Comparison of ENCODE assay signal across 28 cellular contexts in genomic region chr2:120461092-120461491, GRCh38.
"Had no signal": no experiment of that assay in that cellular context is flagged by ENCODE, and none has a peak within 500 bp of the region (broad histone marks: within the 10 kb centered on the region; RNA-seq: fewer than 3 reads in every experiment).

No MANE protein-coding gene starts in this region.

- DNase-seq: activated CD4-positive, alpha-beta memory T cell treated with anti-CD3 and anti-CD28 coated beads for 36 hours; activated CD4-positive, alpha-beta T cell treated with anti-CD3 and anti-CD28 coated beads for 36 hours; activated CD4-positive, alpha-beta T cell treated with anti-CD3 and anti-CD28 coated beads, Interleukin-2, amount 10 ng/mL, durations not matched to agents 24 days and 14 days; activated CD4-positive, CD25-positive, alpha-beta regulatory T cell; activated CD4-positive, CD25-positive, alpha-beta regulatory T cell treated with anti-CD3 and anti-CD28 coated beads, Interleukin-2, amount 50 U/mL, for 72 hours; activated CD8-positive, alpha-beta memory T cell treated with anti-CD3 and anti-CD28 coated beads, Interleukin-2, amount 10 ng/mL, durations not matched to agents 7 days and 5 days; activated CD8-positive, alpha-beta memory T cell treated with anti-CD3 and anti-CD28 coated beads, Interleukin-2, amount 50 U/mL, for 4 hours; activated CD8-positive, alpha-beta T cell treated with anti-CD3 and anti-CD28 coated beads, Interleukin-2, amount 10 ng/mL, durations not matched to agents 7 days and 5 days; activated effector memory CD4-positive, alpha-beta T cell treated with anti-CD3 and anti-CD28 coated beads, Interleukin-2, amount 50 U/mL, for 16 hours; activated naive CD4-positive, alpha-beta T cell treated with anti-CD3 and anti-CD28 coated beads for 36 hours; activated naive CD8-positive, alpha-beta T cell treated with anti-CD3 and anti-CD28 coated beads, Interleukin-2, amount 10 ng/mL, durations not matched to agents 7 days and 5 days; activated T-cell treated with anti-CD3 and anti-CD28 coated beads, Interleukin-2, amount 50 U/mL, for 1 hour; activated T-cell treated with anti-CD3 and anti-CD28 coated beads, Interleukin-2, amount 50 U/mL, for 48 hours; caudate nucleus; colonic mucosa; effector CD8-positive, alpha-beta T cell; esophagus squamous epithelium; foreskin melanocyte; head of caudate nucleus; T-helper 1 cell; T-helper 17 cell; T1000 had no signal

- H3K36me3 ChIP-seq: colonic mucosa, esophagus squamous epithelium, gastroesophageal sphincter had no signal

- H3K27ac Mint-ChIP-seq: activated CD4-positive, alpha-beta memory T cell treated with anti-CD3 and anti-CD28 coated beads for 36 hours; activated CD4-positive, alpha-beta T cell treated with anti-CD3 and anti-CD28 coated beads for 36 hours; activated CD4-positive, alpha-beta T cell treated with anti-CD3 and anti-CD28 coated beads, Interleukin-2, amount 10 ng/mL, durations not matched to agents 24 days and 14 days; activated CD8-positive, alpha-beta memory T cell treated with anti-CD3 and anti-CD28 coated beads, Interleukin-2, amount 10 ng/mL, durations not matched to agents 7 days and 5 days; activated CD8-positive, alpha-beta T cell treated with anti-CD3 and anti-CD28 coated beads, Interleukin-2, amount 10 ng/mL, durations not matched to agents 7 days and 5 days; activated naive CD4-positive, alpha-beta T cell treated with anti-CD3 and anti-CD28 coated beads for 36 hours; activated naive CD4-positive, alpha-beta T cell treated with anti-CD3 and anti-CD28 coated beads, Interleukin-2, amount 50 U/mL, for 24 hours; activated naive CD8-positive, alpha-beta T cell treated with anti-CD3 and anti-CD28 coated beads, Interleukin-2, amount 10 ng/mL, durations not matched to agents 7 days and 5 days; activated T-helper 1 cell treated with anti-CD3 and anti-CD28 coated beads, Interleukin-12 subunit alpha, Interleukin-12 subunit beta, Interleukin-2, Interleukin-4 antibody, amounts not matched to agents 30 ng/mL and 10 ng/mL and 1 ng/mL, durations not matched to agents 14 hours and 24 hours and 36 hours; activated T-helper 2 cell treated with anti-CD3 and anti-CD28 coated beads, Interferon-gamma antibody, Interleukin-2, Interleukin-4, amounts not matched to agents 10 μg/mL and 5 μg/mL and 100 μg/mL, durations not matched to agents 14 hours and 24 hours and 36 hours; T-helper 17 cell; T-helper 2 cell treated with Interferon-gamma antibody and Interleukin-4, amounts not matched to agents 5 μg/mL and 100 μg/mL, for 36 hours had no signal

- H3K4me1 ChIP-seq: colonic mucosa had no signal

- H3K4me1 Mint-ChIP-seq: activated CD4-positive, alpha-beta T cell treated with anti-CD3 and anti-CD28 coated beads for 36 hours; activated CD4-positive, alpha-beta T cell treated with anti-CD3 and anti-CD28 coated beads, Interleukin-2, amount 10 ng/mL, durations not matched to agents 24 days and 14 days; activated CD8-positive, alpha-beta memory T cell treated with anti-CD3 and anti-CD28 coated beads, Interleukin-2, amount 10 ng/mL, durations not matched to agents 7 days and 5 days; activated naive CD4-positive, alpha-beta T cell treated with anti-CD3 and anti-CD28 coated beads, Interleukin-2, amount 50 U/mL, for 24 hours; activated naive CD8-positive, alpha-beta T cell treated with anti-CD3 and anti-CD28 coated beads, Interleukin-2, amount 10 ng/mL, durations not matched to agents 7 days and 5 days; T-helper 17 cell had no signal

- H3K27me3 Mint-ChIP-seq: activated CD4-positive, alpha-beta T cell treated with anti-CD3 and anti-CD28 coated beads for 36 hours had no signal

- H3K9me3 ChIP-seq: colonic mucosa had no signal

- H3K27ac ChIP-seq: colonic mucosa, epithelial cell of prostate, esophagus squamous epithelium, gastroesophageal sphincter had no signal

- ATAC-seq: activated CD4-positive, alpha-beta T cell treated with anti-CD3 and anti-CD28 coated beads for 36 hours; activated CD8-positive, alpha-beta memory T cell treated with anti-CD3 and anti-CD28 coated beads, Interleukin-2, amount 10 ng/mL, durations not matched to agents 7 days and 5 days; activated CD8-positive, alpha-beta T cell treated with anti-CD3 and anti-CD28 coated beads, Interleukin-2, amount 10 ng/mL, durations not matched to agents 7 days and 5 days; gastroesophageal sphincter; T-helper 17 cell had no signal

- H3K4me3 ChIP-seq: colonic mucosa, esophagus squamous epithelium, gastroesophageal sphincter had no signal

- H3K4me3 Mint-ChIP-seq: activated CD4-positive, alpha-beta memory T cell treated with anti-CD3 and anti-CD28 coated beads for 36 hours; activated CD4-positive, alpha-beta T cell treated with anti-CD3 and anti-CD28 coated beads for 36 hours; activated CD4-positive, alpha-beta T cell treated with anti-CD3 and anti-CD28 coated beads, Interleukin-2, amount 10 ng/mL, durations not matched to agents 24 days and 14 days; activated CD8-positive, alpha-beta memory T cell treated with anti-CD3 and anti-CD28 coated beads, Interleukin-2, amount 10 ng/mL, durations not matched to agents 7 days and 5 days; activated CD8-positive, alpha-beta T cell treated with anti-CD3 and anti-CD28 coated beads, Interleukin-2, amount 10 ng/mL, durations not matched to agents 7 days and 5 days; activated naive CD4-positive, alpha-beta T cell treated with anti-CD3 and anti-CD28 coated beads for 36 hours; activated naive CD4-positive, alpha-beta T cell treated with anti-CD3 and anti-CD28 coated beads, Interleukin-2, amount 50 U/mL, for 24 hours; activated naive CD8-positive, alpha-beta T cell treated with anti-CD3 and anti-CD28 coated beads, Interleukin-2, amount 10 ng/mL, durations not matched to agents 7 days and 5 days; activated T-helper 1 cell treated with anti-CD3 and anti-CD28 coated beads, Interleukin-12 subunit alpha, Interleukin-12 subunit beta, Interleukin-2, Interleukin-4 antibody, amounts not matched to agents 30 ng/mL and 10 ng/mL and 1 ng/mL, durations not matched to agents 14 hours and 24 hours and 36 hours; T-helper 17 cell; T-helper 2 cell treated with Interferon-gamma antibody and Interleukin-4, amounts not matched to agents 5 μg/mL and 100 μg/mL, for 36 hours had no signal

- H3K27me3 ChIP-seq: colonic mucosa had no signal

- H3K36me3 Mint-ChIP-seq: activated CD4-positive, alpha-beta memory T cell treated with anti-CD3 and anti-CD28 coated beads for 36 hours; activated CD8-positive, alpha-beta memory T cell treated with anti-CD3 and anti-CD28 coated beads, Interleukin-2, amount 10 ng/mL, durations not matched to agents 7 days and 5 days; activated naive CD8-positive, alpha-beta T cell treated with anti-CD3 and anti-CD28 coated beads, Interleukin-2, amount 10 ng/mL, durations not matched to agents 7 days and 5 days had no signal

- H3K9me3 Mint-ChIP-seq: activated CD4-positive, alpha-beta T cell treated with anti-CD3 and anti-CD28 coated beads, Interleukin-2, amount 10 ng/mL, durations not matched to agents 24 days and 14 days; activated naive CD8-positive, alpha-beta T cell treated with anti-CD3 and anti-CD28 coated beads, Interleukin-2, amount 10 ng/mL, durations not matched to agents 7 days and 5 days; activated T-helper 2 cell treated with anti-CD3 and anti-CD28 coated beads, Interferon-gamma antibody, Interleukin-2, Interleukin-4, amounts not matched to agents 10 μg/mL and 5 μg/mL and 100 μg/mL, durations not matched to agents 14 hours and 24 hours and 36 hours; T-helper 2 cell treated with Interferon-gamma antibody and Interleukin-4, amounts not matched to agents 5 μg/mL and 100 μg/mL, for 36 hours had no signal
